7 cellular contexts compared by ENCODE assay signal in genomic region chr13:37751025-37751424, GRCh38.
"Had no signal": no experiment of that assay in that cellular context is flagged by ENCODE, and none has a peak within 500 bp of the region (broad histone marks: within the 10 kb centered on the region; RNA-seq: fewer than 3 reads in every experiment).

No MANE protein-coding gene starts in this region.

- ATAC-seq: HepG2, K562 had no signal

- H3K4me3 ChIP-seq: K562 had no signal

- H3K4me3 Mint-ChIP-seq: IgD-negative memory B cell had no signal

- H3K27ac Mint-ChIP-seq: IgD-negative memory B cell had no signal

- H3K36me3 Mint-ChIP-seq: IgD-negative memory B cell had no signal

- DNase-seq: KBM-7, KG1 had no signal

- H3K27me3 Mint-ChIP-seq: IgD-negative memory B cell had no signal

- FAIRE-seq: HepG2, HTR-8/SVneo, K562 had no signal

- H3K27ac ChIP-seq: HL-60 had no signal

- H3K4me1 Mint-ChIP-seq: IgD-negative memory B cell had no signal
